26 cellular contexts compared by ENCODE assay signal in genomic region chr1:180906511-180906910, GRCh38. TPM values are rescaled to one million over a fixed set of nuclear protein-coding genes. Genes with fewer than 3 reads are reported as not detected.
"Had no signal": no experiment of that assay in that cellular context is flagged by ENCODE, and none has a peak within 500 bp of the region (broad histone marks: within the 10 kb centered on the region; RNA-seq: fewer than 3 reads in every experiment).

No MANE protein-coding gene starts in this region.

- DNase-seq: activated B cell treated with CpG ODN at 0.5 μM for 24 hours; activated CD4-positive, alpha-beta T cell treated with anti-CD3 and anti-CD28 coated beads for 1 hour; activated CD4-positive, alpha-beta T cell treated with anti-CD3 and anti-CD28 coated beads, Interleukin-2, amount 10 ng/mL, durations not matched to agents 24 days and 14 days; activated CD4-positive, alpha-beta T cell treated with anti-CD3 and anti-CD28 coated beads, Interleukin-2, amount 50 U/mL, for 48 hours; activated gamma-delta T cell; activated naive CD4-positive, alpha-beta T cell treated with anti-CD3 and anti-CD28 coated beads for 36 hours; activated T-cell treated with anti-CD3 and anti-CD28 coated beads for 4 hours; amygdala; MG63; MV-4-11; NCI-H1092 treated with DMSO at 0.1 percent for 48 hours; NCI-H1417 treated with DMSO at 0.1 percent for 48 hours; NCI-H1694; NCI-H2029; NCI-H2107; NCI-H510A treated with DMSO at 0.1 percent for 48 hours; NK-92 treated with Interleukin-12 subunit alpha and Interleukin-12 subunit beta, amount 100 ng/mL, for 24 hours; PC-3; SHP77; T-cell; T-helper 2 cell; T1000 had no signal

- H3K9me3 ChIP-seq: MG63 had no signal

- H3K36me3 ChIP-seq: MG63 had no signal

- ATAC-seq: activated T-helper 17 cell treated with anti-CD3 and anti-CD28 coated beads, Interleukin-2, amount 50 U/mL, for 72 hours; PC-3; T-cell had no signal

- H3K4me3 ChIP-seq: MG63 had no signal

- FAIRE-seq: astrocyte, RCC 7860, TTC549 had no signal

- H3K27me3 ChIP-seq: MG63 had no signal

RNA-seq across cellular contexts. Expression of gene KIAA1614, which starts 6.2 kb away (rescaled TPM):
- total RNA-seq: activated naive CD4-positive, alpha-beta T cell treated with anti-CD3 and anti-CD28 coated beads for 36 hours; PC-3 had no signal
